Comparison of ENCODE assay signal across 8 cellular contexts in the genomic region with DNA sequence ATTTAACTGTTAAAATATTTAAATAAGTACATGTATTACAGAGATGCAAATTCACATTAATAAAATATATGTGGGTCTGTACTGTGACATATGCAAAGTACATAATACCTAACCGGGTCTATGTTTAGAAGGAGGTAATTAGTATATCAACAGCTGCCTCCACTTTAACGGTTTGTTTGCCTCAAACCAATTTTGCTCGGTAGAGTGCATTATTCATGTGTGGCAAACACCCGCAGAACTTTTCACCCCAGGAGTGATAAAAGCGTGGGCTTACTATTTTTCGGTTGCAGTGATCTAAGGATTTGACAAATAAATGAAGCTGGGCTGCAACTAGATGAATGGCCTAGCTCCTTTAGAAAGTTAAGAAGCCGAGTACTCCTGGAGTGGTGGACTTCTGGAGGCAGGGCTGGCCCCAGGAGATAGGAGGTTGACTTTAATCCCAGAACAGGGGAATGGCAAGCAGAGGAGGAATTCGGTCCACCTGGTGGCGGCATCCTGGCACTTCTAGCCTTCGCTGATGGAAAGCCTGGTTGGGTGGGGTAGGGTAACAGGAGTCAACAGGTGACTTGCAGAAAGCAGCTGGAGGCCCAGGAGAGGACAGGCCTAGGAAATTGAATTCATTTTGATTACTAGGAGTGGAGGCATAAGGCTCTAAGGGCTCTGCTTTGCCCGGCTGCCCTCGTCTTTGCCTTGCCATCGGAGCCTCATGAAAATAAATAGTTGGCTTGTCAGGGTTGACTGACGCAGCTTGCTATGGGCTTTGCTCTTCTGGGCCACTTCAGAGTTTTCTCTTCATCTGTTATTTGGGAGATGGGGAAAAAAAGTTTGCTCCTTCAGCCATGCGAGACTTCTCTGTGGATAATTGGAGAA. TPM values are rescaled to one million over a fixed set of nuclear protein-coding genes. Genes with fewer than 3 reads are reported as not detected.
DNase-seq lines count a peak whose midpoint lies in the region; ATAC-seq, FAIRE-seq and TF ChIP-seq lines count a peak whose summit lies in the region.

No MANE protein-coding gene starts in this region.

- no peak for ATAC-seq in heart left ventricle
- ATAC-seq in HG02623 (IDR thresholded peaks at IDR 0.05; ENCODE audit: unreplicated experiment), result no peak

- CTCF ChIA-PET in activated CD4-positive, alpha-beta memory T cell treated with anti-CD3 and anti-CD28 coated beads for 36 hours (lab: Charles Lee), result interaction anchor here (1.0 to 11.0 kb wide), 3 partner anchors 150 to 554 kb away, joined by 3 to 173 read pairs (median 32); no protein-coding TSS in a partner anchor

- no peaks in the 10 kb centered on the region for H3K9me3 Mint-ChIP-seq in activated CD4-positive, alpha-beta memory T cell treated with anti-CD3 and anti-CD28 coated beads for 36 hours

- H3K4me1 Mint-ChIP-seq in activated CD4-positive, alpha-beta memory T cell treated with anti-CD3 and anti-CD28 coated beads for 36 hours (ENCODE audit: low read depth), result peaks cover 74% of the 10 kb centered on the region

- H4K20me1 ChIP-seq in keratinocyte (ENCODE audit: control insufficient read depth, extremely low read depth, insufficient read depth, low read length), result no peaks in the 10 kb centered on the region

- H3K4me1 ChIP-seq in heart left ventricle (peaks cover 15 to 86% (median 71%) of the 10 kb centered on the region in 12 donors), keratinocyte (ENCODE audit: control insufficient read depth, extremely low read depth, insufficient read depth, low read length) (peaks cover 34% of the 10 kb centered on the region)

- no peaks in the 10 kb centered on the region for H3K9me1 ChIP-seq in keratinocyte (ENCODE audit: control insufficient read depth, extremely low read depth, insufficient read depth, low read length)

- H3K27me3 Mint-ChIP-seq in activated CD4-positive, alpha-beta memory T cell treated with anti-CD3 and anti-CD28 coated beads for 36 hours, result no peaks in the 10 kb centered on the region

- dilution Hi-C loops in keratinocyte (cut with MboI; ENCODE audit: extremely low pct_ligation_motif_present, low sequenced_read_pairs), result no loop called here

- peak overlapping the region; percentile 79 for H3K4me2 ChIP-seq in keratinocyte (ENCODE audit: control insufficient read depth, extremely low read depth, insufficient read depth, low read depth, low read length)

- POLR2A ChIA-PET in activated CD4-positive, alpha-beta memory T cell treated with anti-CD3 and anti-CD28 coated beads for 36 hours (lab: Charles Lee), result interaction anchor here (2.2 kb wide), 1 partner anchor 150 kb away, joined by 6 read pairs; no protein-coding TSS in a partner anchor

- TF ChIP-seq CTCF in heart left ventricle (IDR thresholded peaks at IDR 0.05) (peak in 9 of 12 donors; percentile 12 to 37 (median 19)), keratinocyte (optimal IDR thresholded peaks at IDR 0.05 in 1 of 3, IDR thresholded peaks at IDR 0.05 in 1 of 3, conservative IDR thresholded peaks at IDR 0.05 in 1 of 3; ENCODE audit: extremely low read depth in 1 of 3, insufficient read depth in 2 of 3, low read length in 3 of 3) (peak; percentile 75 to 88 (median 85))

- intact Hi-C loops in heart left ventricle (cut with DNase I) (loop anchor here in 7 of 10 donors (5.0 to 10.0 kb wide), 7 partner anchors 66 to 551 kb away; no protein-coding TSS in a partner anchor), cardiac septum (cut with DNase I) (loop anchor here (10.0 kb wide), 1 partner anchor 331 kb away; no protein-coding TSS in a partner anchor)
- intact Hi-C loops in activated CD4-positive, alpha-beta memory T cell treated with anti-CD3 and anti-CD28 coated beads for 36 hours (cut with micrococcal nuclease), result loop anchor here (1.0 to 10.0 kb wide), 6 partner anchors 52 to 921 kb away; partner anchors contain the start of genes HDDC3, UNC45A and VPS33B

- peak overlapping the region in 9 of 12 donors; percentile 5 to 95 (median 82) for H3K4me3 ChIP-seq in heart left ventricle
- H3K4me3 ChIP-seq in keratinocyte (ENCODE audit: control insufficient read depth in 2 of 3, extremely low read depth in 1 of 3, insufficient read depth in 2 of 3, low read depth in 1 of 3, low read length in 3 of 3), result peak overlapping the region in 2 of 3 experiments; percentile 21 to 88

- no peak overlapping the region for H2AFZ ChIP-seq in keratinocyte (ENCODE audit: control insufficient read depth, low read length)

- DNase-seq in heart left ventricle (no peak), cardiac septum (ENCODE audit: low spot score) (no peak), NCI-H1417 treated with DMSO at 0.1 percent for 48 hours (lab: John Stamatoyannopoulos, UW) (peak; percentile 61), keratinocyte (ENCODE audit: low read depth, low spot score) (no peak), superior temporal gyrus (ENCODE audit: extremely low spot score) (no peak), OCI-M2 (lab: John Stamatoyannopoulos, UW; ENCODE audit: unreplicated experiment) (no peak)
- peak; percentile 58 for DNase-seq in activated CD4-positive, alpha-beta memory T cell treated with anti-CD3 and anti-CD28 coated beads for 36 hours

- peak overlapping the region; percentile 29 for H3K9ac ChIP-seq in keratinocyte (ENCODE audit: control insufficient read depth, extremely low read depth, insufficient read depth, low read length)

- H3K27me3 ChIP-seq in heart left ventricle (no peaks in the 10 kb centered on the region), keratinocyte (ENCODE audit: control insufficient read depth, extremely low read depth, insufficient read depth, low read length) (no peaks in the 10 kb centered on the region)

- H3K27ac ChIP-seq in heart left ventricle, result peak overlapping the region in 10 of 12 donors; percentile 0 to 98 (median 92)
- peak overlapping the region; percentile 80 for H3K27ac ChIP-seq in keratinocyte (ENCODE audit: control insufficient read depth, insufficient read depth, low read length)

- TF ChIP-seq POLR2A in heart left ventricle (IDR thresholded peaks at IDR 0.05), result no peak

- H3K36me3 ChIP-seq in heart left ventricle, result peaks cover 0 to 8% (median 0%) of the 10 kb centered on the region in 9 donors
- H3K36me3 ChIP-seq in keratinocyte (ENCODE audit: control insufficient read depth in 2 of 2, extremely low read depth in 1 of 2, insufficient read depth in 2 of 2, low read length in 2 of 2), result peaks cover 0 to 1% of the 10 kb centered on the region in 2 experiments

- H3K36me3 Mint-ChIP-seq in activated CD4-positive, alpha-beta memory T cell treated with anti-CD3 and anti-CD28 coated beads for 36 hours, result no peaks in the 10 kb centered on the region

- peaks cover 46% of the 10 kb centered on the region for H3K79me2 ChIP-seq in keratinocyte (ENCODE audit: control insufficient read depth, insufficient read depth, low read length)

- no peaks in the 10 kb centered on the region for H3K9me3 ChIP-seq in heart left ventricle
- no peaks in the 10 kb centered on the region for H3K9me3 ChIP-seq in keratinocyte (ENCODE audit: control insufficient read depth, low read depth, low read length)

- H3K27ac Mint-ChIP-seq in activated CD4-positive, alpha-beta memory T cell treated with anti-CD3 and anti-CD28 coated beads for 36 hours, result peak overlapping the region; percentile 23

- FAIRE-seq in keratinocyte (lab: Jason Lieb, UNC), result peak; percentile 93

- H3K4me3 Mint-ChIP-seq in activated CD4-positive, alpha-beta memory T cell treated with anti-CD3 and anti-CD28 coated beads for 36 hours, result peak overlapping the region; percentile 6

- 47 to 59% (median 53%) methylated on average over 15 of the region's 15 CpGs for WGBS in heart left ventricle, 4 donors

RNA-seq across cellular contexts. Expression of gene SLCO3A1, which starts 2.4 kb away (rescaled TPM):
- total RNA-seq in heart left ventricle (10 to 100 TPM; 26.3 to 64.2 (median 50.2) TPM), cardiac septum (43.9 TPM)
- polyA plus RNA-seq in heart left ventricle (10 to 100 TPM; 38.9 to 59.6 TPM), keratinocyte (21.3 to 31.7 TPM (median 21.6 TPM) in 3 replicates)
- 10 to 100 TPM; 10.8 to 12.7 TPM for total RNA-seq in activated CD4-positive, alpha-beta memory T cell treated with anti-CD3 and anti-CD28 coated beads for 36 hours
- polyA plus RNA-seq in keratinocyte (2011; ENCODE audit: low read depth), result 37.9 TPM
- 18.2 and 24.9 TPM in 2 replicates for polyA plus RNA-seq in keratinocyte (2011; cell fraction: cytosol; rRNA removed)
- 49.2 and 56.1 TPM in 2 replicates for polyA plus RNA-seq in keratinocyte (2011; cell fraction: nucleus; rRNA removed)
- 24.4 and 26.0 TPM in 2 replicates for polyA plus RNA-seq in keratinocyte (2012; ENCODE audit: low replicate concordance)
- polyA minus RNA-seq in keratinocyte, result 60.3 to 98.2 TPM (median 80.2 TPM) in 3 replicates
- 24.7 TPM for polyA minus RNA-seq in keratinocyte (2011; cell fraction: cytosol; rRNA and poly(A)+ RNA removed)
- 51.4 and 62.5 TPM in 2 replicates for polyA minus RNA-seq in keratinocyte (2011; cell fraction: nucleus; rRNA and poly(A)+ RNA removed)

Comparison
In these comparisons a context has a peak if more than half of its experiments do, and no peak if none do; other contexts are left out.
1. DNase-seq: peak in NCI-H1417 treated with DMSO at 0.1 percent for 48 hours (single experiment) and activated CD4-positive, alpha-beta memory T cell treated with anti-CD3 and anti-CD28 coated beads for 36 hours (single experiment); none in heart left ventricle (0 of 5), cardiac septum (single experiment), keratinocyte (single experiment), superior temporal gyrus (single experiment) and OCI-M2 (single experiment).